Comparison of ENCODE assay signal across 1 cellular context in genomic region chr4:171954650-171955049, GRCh38.
TF ChIP-seq lines count a peak whose summit lies in the region.

No MANE protein-coding gene starts in this region.

TF ChIP-seq in HepG2, 621 proteins besides CTCF, POLR2A, EP300 and RAD21 (continued from another document):
- no peak for TF ChIP-seq GMEB2 (CRISPR knock-in tag; IDR thresholded peaks at IDR 0.05; ENCODE audit: low read depth)
- no peak for TF ChIP-seq SMC3 (IDR thresholded peaks at IDR 0.05; ENCODE audit: low read length)
